ENCODE assay signal across 8 cellular contexts in genomic region chr7:102412548-102412947, GRCh38. TPM values are rescaled to one million over a fixed set of nuclear protein-coding genes. Genes with fewer than 3 reads are reported as not detected.
DNase-seq lines count a peak whose midpoint lies in the region; ATAC-seq and TF ChIP-seq lines count a peak whose summit lies in the region.

No MANE protein-coding gene starts in this region.

- no TSS peak for BruUV-seq in Calu3 (replicated peaks; lab: Mats Ljungman, UMichigan)

- no peak overlapping the region for H3K4me3 Mint-ChIP-seq in Calu3 (ENCODE audit: low read depth, unreplicated experiment)

- H3K4me3 ChIP-seq in fibroblast of pulmonary artery (replicated peaks; ENCODE audit: low read depth, low read length) (no peak overlapping the region), prostate gland (no peak overlapping the region)

- ATAC-seq in HG03565 (IDR thresholded peaks at IDR 0.05; ENCODE audit: unreplicated experiment) (no peak), GM19397 (IDR thresholded peaks at IDR 0.05; ENCODE audit: unreplicated experiment) (no peak)

- TF ChIP-seq POLR2A in prostate gland (IDR thresholded peaks at IDR 0.05): no peak

- no peak overlapping the region for H3K27ac Mint-ChIP-seq in Calu3 (ENCODE audit: unreplicated experiment)

- no peak overlapping the region for H3K27ac ChIP-seq in prostate gland

- H3K27me3 ChIP-seq in prostate gland (replicated peaks; ENCODE audit: insufficient read depth): no peaks in the 10 kb centered on the region

- no peaks in the 10 kb centered on the region for H3K9me3 ChIP-seq in prostate gland

- peak; percentile 31 for TF ChIP-seq CTCF in Calu3 (IDR thresholded peaks at IDR 0.05; ENCODE audit: unreplicated experiment)
- TF ChIP-seq CTCF in fibroblast of pulmonary artery (IDR thresholded peaks at IDR 0.05; ENCODE audit: low read length, missing control alignments): peak; percentile 44
- peak in 3 of 4 experiments; percentile 30 to 65 (median 64) for TF ChIP-seq CTCF in prostate gland (IDR thresholded peaks at IDR 0.05)

- DNase-seq in Calu3: no peak
- DNase-seq in HuH-7.5 (ENCODE audit: low spot score): peak; percentile 51
- DNase-seq in activated CD4-positive, alpha-beta T cell treated with anti-CD3 and anti-CD28 coated beads for 48 hours: peak; percentile 47
- peak; percentile 39 for DNase-seq in fibroblast of pulmonary artery (ENCODE audit: low read depth)
- DNase-seq in prostate gland (ENCODE audit: low spot score): peak; percentile 49
- DNase-seq in dedifferentiated amniotic fluid mesenchymal stem cell (ENCODE audit: extremely low spot score): no peak

- CTCF ChIA-PET in Calu3 (lab: Charles Lee): no interaction called here

- 17% methylated on average over 6 of the region's 6 CpGs for WGBS in prostate gland

- intact Hi-C loops in Calu3 (cut with micrococcal nuclease; ENCODE audit: unreplicated experiment) (no loop called here), prostate gland (cut with DNase I) (no loop called here)

- H3K27me3 Mint-ChIP-seq in Calu3 (ENCODE audit: unreplicated experiment): no peaks in the 10 kb centered on the region

- peaks cover 8% of the 10 kb centered on the region for H3K4me1 ChIP-seq in prostate gland (replicated peaks)

- peaks cover 5 to 8% of the 10 kb centered on the region in 2 donors for H3K36me3 ChIP-seq in prostate gland

- peaks cover 30% of the 10 kb centered on the region for H3K36me3 Mint-ChIP-seq in Calu3 (ENCODE audit: insufficient read depth, unreplicated experiment)

- no peaks in the 10 kb centered on the region for H3K4me1 Mint-ChIP-seq in Calu3 (ENCODE audit: low read depth, unreplicated experiment)

- no peaks in the 10 kb centered on the region for H3K9me3 Mint-ChIP-seq in Calu3 (ENCODE audit: low read depth, unreplicated experiment)

RNA-seq across cellular contexts. Expression of gene PRKRIP1, which starts 16.4 kb away (rescaled TPM):
- 19.4 and 20.2 TPM in 2 replicates for total RNA-seq in Calu3 (2022)
- 10 to 100 TPM; 31.6 to 50.1 TPM for total RNA-seq in prostate gland

RNA-seq across cellular contexts. Expression of gene ORAI2, which starts 20.8 kb away (rescaled TPM):
- total RNA-seq in Calu3 (2022): 11.3 and 11.4 TPM in 2 replicates
- total RNA-seq in prostate gland: 10 to 100 TPM; 20.5 to 24.8 TPM

RNA-seq across cellular contexts. Expression of gene ALKBH4, which starts 52.1 kb away (rescaled TPM):
- total RNA-seq in Calu3 (2022) (5.4 and 6.5 TPM in 2 replicates), prostate gland (10 to 100 TPM; 25.2 to 27.0 TPM)

RNA-seq across cellular contexts. Expression of gene LRWD1, which starts 52.2 kb away (rescaled TPM):
- 17.6 and 18.0 TPM in 2 replicates for total RNA-seq in Calu3 (2022)
- total RNA-seq in prostate gland: 10 to 100 TPM; 12.8 to 57.7 TPM

RNA-seq across cellular contexts. Expression of gene SPDYE6, which starts 56.3 kb away (rescaled TPM):
- total RNA-seq in Calu3 (2022) (not detected in 2 replicates), prostate gland (under 1 TPM in 1 of 2 donors, not detected in 1; 0.85 TPM)

Comparison
In these comparisons a context has a peak if more than half of its experiments do, and no peak if none do; other contexts are left out.
1. DNase-seq: peak in HuH-7.5 (single experiment), activated CD4-positive, alpha-beta T cell treated with anti-CD3 and anti-CD28 coated beads for 48 hours (single experiment), fibroblast of pulmonary artery (single experiment) and prostate gland (single experiment); none in Calu3 (single experiment) and dedifferentiated amniotic fluid mesenchymal stem cell (single experiment).
2. Peak in every context shown above with its lines, with median percentiles within 50 percentile points of each other: CTCF ChIP-seq.